Comparison of ENCODE assay signal across 8 cellular contexts in genomic region chr9:34381323-34381722, GRCh38. TPM values are rescaled to one million over a fixed set of nuclear protein-coding genes. Genes with fewer than 3 reads are reported as not detected.
DNase-seq lines count a peak whose midpoint lies in the region; TF ChIP-seq lines count a peak whose summit lies in the region.

No MANE protein-coding gene starts in this region.

- H3K36me3 ChIP-seq in HUES64 (ENCODE audit: insufficient read depth, low read length), result no peaks in the 10 kb centered on the region
- no peaks in the 10 kb centered on the region for H3K36me3 ChIP-seq in muscle layer of duodenum (ENCODE audit: control insufficient read depth in 1 of 2, insufficient read depth in 2 of 2, low read length in 2 of 2)
- H3K36me3 ChIP-seq in uterus, result no peaks in the 10 kb centered on the region

- H3K9me3 ChIP-seq in HUES64 (ENCODE audit: insufficient read depth, low read depth, low read length), result no peaks in the 10 kb centered on the region
- H3K9me3 ChIP-seq in muscle layer of duodenum (ENCODE audit: control insufficient read depth in 1 of 2, low read length in 2 of 2), result no peaks in the 10 kb centered on the region
- H3K9me3 ChIP-seq in uterus, result no peaks in the 10 kb centered on the region

- TF ChIP-seq CTCF in AG09309 (IDR thresholded peaks at IDR 0.05; ENCODE audit: control insufficient read depth, insufficient read depth, low read depth, low read length, missing control alignments) (no peak), uterus (IDR thresholded peaks at IDR 0.05) (no peak)

- H3K4me3 ChIP-seq in AG09309 (ENCODE audit: control insufficient read depth, low read depth, low read length) (peak overlapping the region; percentile 49), HUES64 (ENCODE audit: low read length) (peak overlapping the region; percentile 64), muscle layer of duodenum (ENCODE audit: low read depth in 1 of 2, low read length in 2 of 2) (peak overlapping the region; percentile 63 to 68), uterus (peak overlapping the region in 1 of 2 donors; percentile 43)

- no peak for TF ChIP-seq POLR2A in uterus (IDR thresholded peaks at IDR 0.05)

- no peak overlapping the region for H3K9ac ChIP-seq in HUES64 (ENCODE audit: low read depth, low read length)

- H3K27ac ChIP-seq in HUES64 (ENCODE audit: low read depth, low read length), result no peak overlapping the region
- no peak overlapping the region for H3K27ac ChIP-seq in muscle layer of duodenum (ENCODE audit: low read length)
- peak overlapping the region in 1 of 2 donors; percentile 32 for H3K27ac ChIP-seq in uterus

- H3K27me3 ChIP-seq in HUES64 (ENCODE audit: insufficient read depth, low read length) (peaks cover 65% of the 10 kb centered on the region), muscle layer of duodenum (ENCODE audit: low read depth, low read length) (no peaks in the 10 kb centered on the region), uterus (no peaks in the 10 kb centered on the region)

- H3K4me1 ChIP-seq in HUES64 (ENCODE audit: insufficient read depth, low read length), result peaks cover 6% of the 10 kb centered on the region; the same call in 1 of the 2 replicates
- peaks cover 7 to 27% of the 10 kb centered on the region in 2 donors for H3K4me1 ChIP-seq in muscle layer of duodenum (ENCODE audit: control insufficient read depth in 1 of 2, insufficient read depth in 2 of 2, low read length in 2 of 2)
- peaks cover 0 to 4% of the 10 kb centered on the region in 2 donors for H3K4me1 ChIP-seq in uterus

- WGBS in HUES64, result 18% methylated on average over 17 of the region's 17 CpGs

- intact Hi-C loops in uterus (cut with DNase I; ENCODE audit: low total_unique reads), result no loop called here

- no peak for DNase-seq in AG09309 (ENCODE audit: low read depth)
- peak; percentile 49 for DNase-seq in ecto neural progenitor cell (ENCODE audit: low spot score)
- DNase-seq in uterus, result no peak
- DNase-seq in hepatic stellate cell (ENCODE audit: low spot score), result no peak
- no peak for DNase-seq in NOMO-1 treated with DMSO at 0.1 percent for 48 hours (lab: John Stamatoyannopoulos, UW; ENCODE audit: unreplicated experiment)
- DNase-seq in activated CD4-positive, CD25-positive, alpha-beta regulatory T cell treated with anti-CD3 and anti-CD28 coated beads, Interleukin-2, amount 50 U/mL, for 72 hours, result no peak

RNA-seq across cellular contexts. Expression of gene MYORG, which starts 4.6 kb away (rescaled TPM):
- polyA plus RNA-seq in HUES64 (2013, experiment 1 of 2), result 5.0 TPM
- polyA plus RNA-seq in HUES64 (2013, experiment 2 of 2), result 6.5 TPM
- total RNA-seq in uterus, result 1 to 10 TPM in 3 of 4 donors, under 1 TPM in 1; under 0.01 to 6.6 (median 2.3) TPM

RNA-seq across cellular contexts. Expression of gene NUDT2, which starts 52.0 kb away (rescaled TPM):
- polyA plus RNA-seq in HUES64 (2013, experiment 1 of 2), result 11.3 TPM
- polyA plus RNA-seq in HUES64 (2013, experiment 2 of 2), result 17.9 TPM
- 10 to 100 TPM in 3 of 4 donors, 1 to 10 TPM in 1; 7.6 to 24.6 (median 20.2) TPM for total RNA-seq in uterus

RNA-seq across cellular contexts. Expression of gene KIF24, which starts 52.3 kb away (rescaled TPM):
- 4.6 TPM for polyA plus RNA-seq in HUES64 (2013, experiment 1 of 2)
- polyA plus RNA-seq in HUES64 (2013, experiment 2 of 2), result 4.6 TPM
- total RNA-seq in uterus, result 1 to 10 TPM; 1.2 to 6.1 (median 1.5) TPM
